In the genomic region with DNA sequence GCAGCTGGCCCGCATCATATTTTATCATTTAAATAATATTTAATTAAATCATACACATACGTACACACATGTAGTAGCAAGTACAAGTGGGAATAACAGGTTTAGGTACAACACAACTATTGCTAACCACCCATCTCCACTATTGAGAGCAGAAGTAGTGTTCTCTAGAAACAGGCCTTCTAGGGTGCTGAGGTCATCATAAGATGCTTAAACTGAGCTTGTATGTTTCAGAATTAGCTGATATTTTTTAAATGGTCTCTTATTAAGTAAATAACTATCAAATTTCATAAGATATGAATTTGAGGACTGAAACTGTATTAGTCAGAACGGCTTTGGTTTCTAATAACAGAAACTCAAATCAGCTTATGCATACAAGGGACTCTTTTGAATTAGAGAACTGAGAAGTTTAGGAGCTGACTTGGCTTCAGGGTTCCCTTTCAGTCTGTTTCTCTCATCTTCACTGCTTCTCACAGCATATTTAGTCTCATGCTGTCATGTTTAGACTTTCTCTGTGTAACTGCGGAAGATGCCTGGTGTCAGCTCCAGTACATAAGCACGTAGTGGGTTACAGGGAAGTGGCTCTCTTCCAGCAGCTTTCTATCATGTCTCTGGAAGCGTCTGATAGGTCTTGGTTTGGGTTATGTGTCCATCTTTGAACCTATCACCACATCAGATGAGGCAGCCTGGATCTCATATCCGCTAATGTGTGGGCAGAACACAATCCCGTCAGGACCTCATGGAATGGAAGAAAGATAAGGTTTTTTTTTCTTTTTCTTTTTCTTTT, we compare ENCODE assay signal across 12 cellular contexts. TPM values are rescaled to one million over a fixed set of nuclear protein-coding genes. Genes with fewer than 3 reads are reported as not detected.
DNase-seq lines count a peak whose midpoint lies in the region; ATAC-seq, FAIRE-seq and TF ChIP-seq lines count a peak whose summit lies in the region.
"Had no signal": no experiment of that assay in that cellular context is flagged by ENCODE, and none has a peak within 500 bp of the region (broad histone marks: within the 10 kb centered on the region; RNA-seq: fewer than 3 reads in every experiment).

No MANE protein-coding gene starts in this region.

- ATAC-seq in GM19397 (IDR thresholded peaks at IDR 0.05; ENCODE audit: unreplicated experiment), result peak; percentile 86
- peak; percentile 97 for ATAC-seq in HG02852 (IDR thresholded peaks at IDR 0.05; ENCODE audit: unreplicated experiment)
- peak; percentile 91 for ATAC-seq in HG03521 (IDR thresholded peaks at IDR 0.05; ENCODE audit: unreplicated experiment)

- FAIRE-seq in GM12891 (lab: Jason Lieb, UNC), result peak; percentile 80
- FAIRE-seq: colon had no signal

- intact Hi-C loops in ascending aorta (cut with DNase I), result no loop called here

- no peak for TF ChIP-seq POLR2A in GM12891 (IDR thresholded peaks at IDR 0.05; ENCODE audit: low read depth, low read length)

- no peaks in the 10 kb centered on the region for H3K4me1 ChIP-seq in ascending aorta

- no peak for TF ChIP-seq CTCF in ascending aorta (IDR thresholded peaks at IDR 0.05)

- no peak overlapping the region for H3K4me3 ChIP-seq in ascending aorta

- H3K27me3 ChIP-seq in ascending aorta, result no peaks in the 10 kb centered on the region

- DNase-seq in GM12891 (ENCODE audit: insufficient read length, low spot score) (peak; percentile 46), NCI-H69 (lab: John Stamatoyannopoulos, UW) (no peak), glomerular visceral epithelial cell (ENCODE audit: extremely low spot score) (no peak), ascending aorta (ENCODE audit: low spot score in 2 of 2) (no peak), kidney tubule cell (ENCODE audit: low spot score) (no peak)
- DNase-seq: NCI-H187 treated with DMSO at 0.1 percent for 48 hours, WERI-Rb-1 had no signal

- H3K36me3 ChIP-seq in ascending aorta, result no peaks in the 10 kb centered on the region
- H3K36me3 ChIP-seq: WERI-Rb-1 had no signal

- no peaks in the 10 kb centered on the region for H3K9me3 ChIP-seq in ascending aorta

- H3K27ac ChIP-seq in ascending aorta, result no peak overlapping the region
- H3K27ac ChIP-seq: RWPE1, WERI-Rb-1 had no signal

TF ChIP-seq in GM12891, 5 proteins besides CTCF, POLR2A, EP300 and RAD21:
- TF ChIP-seq SPI1 (IDR thresholded peaks at IDR 0.05; ENCODE audit: low read depth, low read length), result peak; percentile 97
- TF ChIP-seq POU2F2 (IDR thresholded peaks at IDR 0.05; ENCODE audit: low read depth, low read length), result peak; percentile 86
- no peak for TF ChIP-seq TAF1 (IDR thresholded peaks at IDR 0.05; ENCODE audit: low read depth, low read length)

RNA-seq across cellular contexts. Expression of gene OCLN, which starts 25.0 kb away (rescaled TPM):
- polyA plus RNA-seq in GM12891 (2012; ENCODE audit: low read depth, missing spikeins), result 4.6 TPM
- 0.53 TPM for total RNA-seq in ascending aorta

RNA-seq across cellular contexts. Expression of gene MARVELD2, which starts 52.7 kb away (rescaled TPM):
- 1.4 TPM for polyA plus RNA-seq in GM12891 (2012; ENCODE audit: low read depth, missing spikeins)
- not detected for total RNA-seq in ascending aorta
